33 cellular contexts compared by ENCODE assay signal in genomic region chr2:113114996-113115395, GRCh38. TPM values are rescaled to one million over a fixed set of nuclear protein-coding genes. Genes with fewer than 3 reads are reported as not detected.
"Had no signal": no experiment of that assay in that cellular context is flagged by ENCODE, and none has a peak within 500 bp of the region (broad histone marks: within the 10 kb centered on the region; RNA-seq: fewer than 3 reads in every experiment).

No MANE protein-coding gene starts in this region.

- H3K4me3 ChIP-seq: breast epithelium, gastroesophageal sphincter, left lung, lung, mucosa of descending colon, ovary, prostate gland, spleen, uterus had no signal

- ATAC-seq: activated CD4-positive, CD25-positive, alpha-beta regulatory T cell treated with anti-CD3 and anti-CD28 coated beads, Interleukin-2, amount 50 U/mL, for 24 hours; activated naive CD8-positive, alpha-beta T cell treated with anti-CD3 and anti-CD28 coated beads, Interleukin-2, amount 50 U/mL, for 24 hours; activated T-cell treated with anti-CD3 and anti-CD28 coated beads, Interleukin-2, amount 50 U/mL, for 4 hours; activated T-helper 17 cell treated with anti-CD3 and anti-CD28 coated beads, Interleukin-2, amount 50 U/mL, for 72 hours; gastroesophageal sphincter; left lung; mucosa of descending colon; natural killer cell treated with Interleukin-12 subunit alpha and Interleukin-12 subunit beta and Interleukin-15 and Interleukin-18, amount 100 ng/mL, for 72 hours; SK-N-SH treated with all-trans-retinoic acid at 6 μM for 48 hours; T-helper 17 cell had no signal

- H3K27ac Mint-ChIP-seq: activated naive CD4-positive, alpha-beta T cell treated with anti-CD3 and anti-CD28 coated beads, Interleukin-2, amount 50 U/mL, for 24 hours; activated naive CD8-positive, alpha-beta T cell treated with anti-CD3 and anti-CD28 coated beads, Interleukin-2, amount 50 U/mL, for 24 hours; activated T-helper 17 cell treated with anti-CD3 and anti-CD28 coated beads, Interleukin-2, amount 50 U/mL, for 72 hours; dendritic cell treated with granulocyte-macrophage colony-stimulating factor and Interleukin-4, amounts not matched to agents 40 ng/mL and 50 ng/mL, for 4 days; endodermal cell; immature natural killer cell; natural killer cell treated with Interleukin-12 subunit alpha and Interleukin-12 subunit beta and Interleukin-15 and Interleukin-18, amount 100 ng/mL, for 72 hours; T-helper 17 cell; type B pancreatic cell had no signal

- H3K36me3 Mint-ChIP-seq: activated CD4-positive, alpha-beta memory T cell treated with anti-CD3 and anti-CD28 coated beads for 36 hours; activated naive CD4-positive, alpha-beta T cell treated with anti-CD3 and anti-CD28 coated beads, Interleukin-2, amount 50 U/mL, for 24 hours; immature natural killer cell; natural killer cell treated with Interleukin-12 subunit alpha and Interleukin-12 subunit beta and Interleukin-15 and Interleukin-18, amount 100 ng/mL, for 72 hours; type B pancreatic cell had no signal

- H3K4me3 Mint-ChIP-seq: activated CD4-positive, alpha-beta memory T cell treated with anti-CD3 and anti-CD28 coated beads for 36 hours; activated naive CD4-positive, alpha-beta T cell treated with anti-CD3 and anti-CD28 coated beads, Interleukin-2, amount 50 U/mL, for 24 hours; activated naive CD8-positive, alpha-beta T cell treated with anti-CD3 and anti-CD28 coated beads, Interleukin-2, amount 50 U/mL, for 24 hours; activated T-cell treated with anti-CD3 and anti-CD28 coated beads, Interleukin-2, amount 50 U/mL, for 4 hours; activated T-helper 17 cell treated with anti-CD3 and anti-CD28 coated beads, Interleukin-2, amount 50 U/mL, for 72 hours; central memory CD8-positive, alpha-beta T cell; dendritic cell treated with granulocyte-macrophage colony-stimulating factor and Interleukin-4, amounts not matched to agents 40 ng/mL and 50 ng/mL, for 4 days; endodermal cell; immature natural killer cell; natural killer cell treated with Interleukin-12 subunit alpha and Interleukin-12 subunit beta and Interleukin-15 and Interleukin-18, amount 100 ng/mL, for 72 hours; T-helper 17 cell; type B pancreatic cell had no signal

- H3K4me1 ChIP-seq: breast epithelium, gastroesophageal sphincter, uterus had no signal

- H3K4me1 Mint-ChIP-seq: central memory CD8-positive, alpha-beta T cell had no signal

- H3K27me3 ChIP-seq: breast epithelium, left lung, ovary, spleen, uterus had no signal

- H3K9me3 ChIP-seq: breast epithelium, gastroesophageal sphincter, left lung, mucosa of descending colon, ovary, prostate gland, spleen, uterus had no signal

- H3K27me3 Mint-ChIP-seq: activated naive CD4-positive, alpha-beta T cell treated with anti-CD3 and anti-CD28 coated beads, Interleukin-2, amount 50 U/mL, for 24 hours; activated T-helper 17 cell treated with anti-CD3 and anti-CD28 coated beads, Interleukin-2, amount 50 U/mL, for 72 hours; central memory CD8-positive, alpha-beta T cell; dendritic cell treated with granulocyte-macrophage colony-stimulating factor and Interleukin-4, amounts not matched to agents 40 ng/mL and 50 ng/mL, for 4 days had no signal

- H3K9me3 Mint-ChIP-seq: activated CD4-positive, alpha-beta memory T cell treated with anti-CD3 and anti-CD28 coated beads for 36 hours; activated naive CD4-positive, alpha-beta T cell treated with anti-CD3 and anti-CD28 coated beads, Interleukin-2, amount 50 U/mL, for 24 hours; activated naive CD8-positive, alpha-beta T cell treated with anti-CD3 and anti-CD28 coated beads, Interleukin-2, amount 50 U/mL, for 24 hours; activated T-cell treated with anti-CD3 and anti-CD28 coated beads, Interleukin-2, amount 50 U/mL, for 4 hours; activated T-helper 17 cell treated with anti-CD3 and anti-CD28 coated beads, Interleukin-2, amount 50 U/mL, for 72 hours; central memory CD8-positive, alpha-beta T cell; dendritic cell treated with granulocyte-macrophage colony-stimulating factor and Interleukin-4, amounts not matched to agents 40 ng/mL and 50 ng/mL, for 4 days; endodermal cell; immature natural killer cell; natural killer cell treated with Interleukin-12 subunit alpha and Interleukin-12 subunit beta and Interleukin-15 and Interleukin-18, amount 100 ng/mL, for 72 hours; type B pancreatic cell had no signal

- DNase-seq: activated CD4-positive, alpha-beta memory T cell treated with anti-CD3 and anti-CD28 coated beads for 36 hours; activated CD4-positive, alpha-beta T cell treated with anti-CD3 and anti-CD28 coated beads for 48 hours; activated naive CD8-positive, alpha-beta T cell treated with anti-CD3 and anti-CD28 coated beads, Interleukin-2, amount 50 U/mL, for 24 hours; activated T-cell treated with anti-CD3 and anti-CD28 coated beads, Interleukin-2, amount 50 U/mL, for 4 hours; endodermal cell; hippocampal formation; immature natural killer cell; kidney glomerular epithelial cell; left lung; mucosa of descending colon; ovary; retina; spleen; stimulated activated naive CD4-positive, alpha-beta T cell; T-helper 17 cell; T1000; uterus; WERI-Rb-1 had no signal

- H3K36me3 ChIP-seq: breast epithelium, gastroesophageal sphincter, left lung, ovary, prostate gland, spleen, uterus, WERI-Rb-1 had no signal

- H3K27ac ChIP-seq: breast epithelium, gastroesophageal sphincter, ovary, uterus, WERI-Rb-1 had no signal

RNA-seq across cellular contexts. Expression of gene IL1RN, which starts 12.4 kb away (rescaled TPM):
- total RNA-seq: endodermal cell, myocyte had no signal

RNA-seq across cellular contexts. Expression of gene IL1F10, which starts 47.2 kb away (rescaled TPM):
- total RNA-seq: activated CD4-positive, alpha-beta memory T cell treated with anti-CD3 and anti-CD28 coated beads for 36 hours; activated CD8-positive, alpha-beta memory T cell treated with anti-CD3 and anti-CD28 coated beads for 36 hours; activated T-cell treated with anti-CD3 and anti-CD28 coated beads, Interleukin-2, amount 50 U/mL, for 4 hours; activated T-helper 17 cell treated with anti-CD3 and anti-CD28 coated beads, Interleukin-2, amount 50 U/mL, for 72 hours; breast epithelium; endodermal cell; gastroesophageal sphincter; left lung; lung; mesenteric fat pad; mucosa of descending colon; myocyte; natural killer cell treated with Interleukin-12 subunit alpha and Interleukin-12 subunit beta and Interleukin-15 and Interleukin-18, amount 100 ng/mL, for 72 hours; ovary; prostate gland; spleen; T-helper 17 cell; uterus had no signal
- polyA plus RNA-seq: immature natural killer cell, lung, ovary, spleen had no signal

RNA-seq across cellular contexts. Expression of gene IL36RN, which starts 56.0 kb away (rescaled TPM):
- total RNA-seq: activated CD4-positive, alpha-beta memory T cell treated with anti-CD3 and anti-CD28 coated beads for 36 hours; activated CD8-positive, alpha-beta memory T cell treated with anti-CD3 and anti-CD28 coated beads for 36 hours; activated T-helper 17 cell treated with anti-CD3 and anti-CD28 coated beads, Interleukin-2, amount 50 U/mL, for 72 hours; breast epithelium; endodermal cell; left lung; mesenteric fat pad; mucosa of descending colon; myocyte; natural killer cell treated with Interleukin-12 subunit alpha and Interleukin-12 subunit beta and Interleukin-15 and Interleukin-18, amount 100 ng/mL, for 72 hours; ovary; prostate gland; spleen; T-helper 17 cell; uterus had no signal
- polyA plus RNA-seq: immature natural killer cell, ovary, spleen had no signal
